Comparison of ENCODE assay signal across 1 cellular context in genomic region chr12:8553088-8553627, GRCh38.
TF ChIP-seq lines count a peak whose summit lies in the region.

No MANE protein-coding gene starts in this region.

TF ChIP-seq in H1, 55 proteins besides CTCF, POLR2A, EP300 and RAD21:
- TF ChIP-seq CBX5 (IDR thresholded peaks at IDR 0.05; ENCODE audit: low read depth, low read length) (no peak), TCF12 (IDR thresholded peaks at IDR 0.05; ENCODE audit: low read depth, low read length) (no peak), CREB1 (IDR thresholded peaks at IDR 0.05) (no peak), SAP30 (IDR thresholded peaks at IDR 0.05; ENCODE audit: insufficient read depth, insufficient replicate concordance, low read length) (no peak), JUND (IDR thresholded peaks at IDR 0.05; ENCODE audit: low read length) (no peak), NRF1 (IDR thresholded peaks at IDR 0.05; ENCODE audit: low read depth, low read length) (no peak), RBBP5 (IDR thresholded peaks at IDR 0.05; ENCODE audit: borderline replicate concordance, low read depth, low read length) (no peak), JUN (IDR thresholded peaks at IDR 0.05; ENCODE audit: low read depth, low read length) (no peak)
